Comparison of ENCODE assay signal across 27 cellular contexts in genomic region chr14:71961972-71962371, GRCh38.
"Had no signal": no experiment of that assay in that cellular context is flagged by ENCODE, and none has a peak within 500 bp of the region (broad histone marks: within the 10 kb centered on the region; RNA-seq: fewer than 3 reads in every experiment).

No MANE protein-coding gene starts in this region.

- H3K27me3 ChIP-seq: neutrophil, pancreas, right lobe of liver, testis, tibial artery had no signal

- ATAC-seq: effector memory CD8-positive, alpha-beta T cell; mucosa of descending colon; natural killer cell treated with Interleukin-12 subunit alpha and Interleukin-12 subunit beta and Interleukin-15 and Interleukin-18, amount 100 ng/mL, for 72 hours; pancreas; right lobe of liver; stimulated activated effector memory CD8-positive, alpha-beta T cell treated with anti-CD3 and anti-CD28 coated beads, Interleukin-12 subunit alpha, Interleukin-12 subunit beta, amount 100 ng/mL, for 72 hours; stimulated activated naive CD8-positive, alpha-beta T cell treated with anti-CD3 and anti-CD28 coated beads, Interleukin-15, Interleukin-2, amounts not matched to agents 100 U/mL and 50 U/mL, for 24 hours had no signal

- H3K4me1 Mint-ChIP-seq: immature natural killer cell, mesothelial cell of epicardium, naive B cell, neural crest cell had no signal

- H3K4me3 ChIP-seq: mucosa of descending colon, pancreas, right lobe of liver, testis, tibial artery had no signal

- H3K9me3 Mint-ChIP-seq: effector memory CD8-positive, alpha-beta T cell; immature natural killer cell; mesothelial cell of epicardium; natural killer cell treated with Interleukin-12 subunit alpha and Interleukin-12 subunit beta and Interleukin-15 and Interleukin-18, amount 100 ng/mL, for 72 hours; neural crest cell; stimulated activated effector memory CD8-positive, alpha-beta T cell treated with anti-CD3 and anti-CD28 coated beads, Interleukin-12 subunit alpha, Interleukin-12 subunit beta, amount 100 ng/mL, for 72 hours; type B pancreatic cell had no signal

- DNase-seq: cortex of kidney; effector memory CD8-positive, alpha-beta T cell; hypothalamus; immature natural killer cell; islet precursor cell; kidney glomerular epithelial cell; mesenchymal stem cell; mucosa of descending colon; naive B cell; retina; right lobe of liver; small intestine; stimulated activated CD4-positive, alpha-beta T cell treated with anti-CD3 and anti-CD28 coated beads, Interleukin-12 subunit alpha, Interleukin-12 subunit beta, amount 100 ng/mL, for 4 hours; stimulated activated CD4-positive, alpha-beta T cell treated with anti-CD3 and anti-CD28 coated beads, Interleukin-1b, Interleukin-23, amount 100 ng/mL, for 48 hours; stimulated activated CD4-positive, alpha-beta T cell treated with anti-CD3 and anti-CD28 coated beads, Interleukin-4, amount 100 ng/mL, for 1 hour; stimulated activated naive CD8-positive, alpha-beta T cell treated with anti-CD3 and anti-CD28 coated beads, Interleukin-15, Interleukin-2, amounts not matched to agents 100 U/mL and 50 U/mL, for 24 hours; substantia nigra; testis; tibial artery had no signal

- H3K9me3 ChIP-seq: mucosa of descending colon, neutrophil, pancreas, right lobe of liver, testis, tibial artery had no signal

- H3K36me3 ChIP-seq: neutrophil, pancreas, right lobe of liver, tibial artery had no signal

- H3K27ac ChIP-seq: neutrophil, pancreas, right lobe of liver, testis, tibial artery had no signal

- H3K27ac Mint-ChIP-seq: effector memory CD8-positive, alpha-beta T cell; immature natural killer cell; mesothelial cell of epicardium; naive B cell; natural killer cell treated with Interleukin-12 subunit alpha and Interleukin-12 subunit beta and Interleukin-15 and Interleukin-18, amount 100 ng/mL, for 72 hours; stimulated activated effector memory CD8-positive, alpha-beta T cell treated with anti-CD3 and anti-CD28 coated beads, Interleukin-12 subunit alpha, Interleukin-12 subunit beta, amount 100 ng/mL, for 72 hours; type B pancreatic cell had no signal

- H3K36me3 Mint-ChIP-seq: immature natural killer cell; mesothelial cell of epicardium; naive B cell; natural killer cell treated with Interleukin-12 subunit alpha and Interleukin-12 subunit beta and Interleukin-15 and Interleukin-18, amount 100 ng/mL, for 72 hours; stimulated activated effector memory CD8-positive, alpha-beta T cell treated with anti-CD3 and anti-CD28 coated beads, Interleukin-12 subunit alpha, Interleukin-12 subunit beta, amount 100 ng/mL, for 72 hours; type B pancreatic cell had no signal

- H3K4me1 ChIP-seq: pancreas, right lobe of liver, testis had no signal

- H3K4me3 Mint-ChIP-seq: effector memory CD8-positive, alpha-beta T cell; immature natural killer cell; mesothelial cell of epicardium; naive B cell; natural killer cell treated with Interleukin-12 subunit alpha and Interleukin-12 subunit beta and Interleukin-15 and Interleukin-18, amount 100 ng/mL, for 72 hours; neural crest cell; stimulated activated effector memory CD8-positive, alpha-beta T cell treated with anti-CD3 and anti-CD28 coated beads, Interleukin-12 subunit alpha, Interleukin-12 subunit beta, amount 100 ng/mL, for 72 hours; type B pancreatic cell had no signal

- FAIRE-seq: frontal cortex, pancreas had no signal
